Comparison of ENCODE assay signal across 11 cellular contexts in genomic region chr1:172143384-172144025, GRCh38.
DNase-seq lines count a peak whose midpoint lies in the region; ATAC-seq and TF ChIP-seq lines count a peak whose summit lies in the region.
"Had no signal": no experiment of that assay in that cellular context is flagged by ENCODE, and none has a peak within 500 bp of the region (broad histone marks: within the 10 kb centered on the region; RNA-seq: fewer than 3 reads in every experiment).

No MANE protein-coding gene starts in this region.

- peak overlapping the region; percentile 76 for H3K4me3 ChIP-seq in coronary artery

- TF ChIP-seq CTCF in coronary artery (IDR thresholded peaks at IDR 0.05): no peak

- no peak for ATAC-seq in HG02759 (IDR thresholded peaks at IDR 0.05; ENCODE audit: unreplicated experiment)
- ATAC-seq: stimulated activated naive CD8-positive, alpha-beta T cell treated with anti-CD3 and anti-CD28 coated beads, Interleukin-15, Interleukin-2, amounts not matched to agents 100 U/mL and 50 U/mL, for 24 hours had no signal

- H3K27ac ChIP-seq in coronary artery (peak overlapping the region; percentile 72 to 95), temporal lobe (ENCODE audit: low read depth, low read length) (peak overlapping the region; percentile 67)

- peak; percentile 61 for DNase-seq in LHCN-M2 (ENCODE audit: low read depth)
- DNase-seq in coronary artery (ENCODE audit: low spot score): no peak
- peak; percentile 58 for DNase-seq in lung microvascular endothelial cell (ENCODE audit: low read depth in 2 of 2)
- DNase-seq in anterior cingulate cortex (lab: John Stamatoyannopoulos, UW): no peak
- DNase-seq in stimulated activated CD4-positive, alpha-beta T cell treated with anti-CD3 and anti-CD28 coated beads, Interleukin-4, amount 100 ng/mL, for 24 hours: no peak
- DNase-seq in SHP77 treated with DMSO at 0.1 percent for 48 hours (lab: John Stamatoyannopoulos, UW): no peak
- DNase-seq: GF-D8; pancreas; stimulated activated naive CD8-positive, alpha-beta T cell treated with anti-CD3 and anti-CD28 coated beads, Interleukin-15, Interleukin-2, amounts not matched to agents 100 U/mL and 50 U/mL, for 24 hours had no signal

Comparison
In these comparisons a context has a peak if more than half of its experiments do, and no peak if none do; other contexts are left out.
1. DNase-seq: peak in LHCN-M2 (single experiment) and lung microvascular endothelial cell (2 of 2); none in coronary artery (single experiment), anterior cingulate cortex (0 of 58), stimulated activated CD4-positive, alpha-beta T cell treated with anti-CD3 and anti-CD28 coated beads, Interleukin-4, amount 100 ng/mL, for 24 hours (single experiment) and SHP77 treated with DMSO at 0.1 percent for 48 hours (single experiment).